In the genomic region with DNA sequence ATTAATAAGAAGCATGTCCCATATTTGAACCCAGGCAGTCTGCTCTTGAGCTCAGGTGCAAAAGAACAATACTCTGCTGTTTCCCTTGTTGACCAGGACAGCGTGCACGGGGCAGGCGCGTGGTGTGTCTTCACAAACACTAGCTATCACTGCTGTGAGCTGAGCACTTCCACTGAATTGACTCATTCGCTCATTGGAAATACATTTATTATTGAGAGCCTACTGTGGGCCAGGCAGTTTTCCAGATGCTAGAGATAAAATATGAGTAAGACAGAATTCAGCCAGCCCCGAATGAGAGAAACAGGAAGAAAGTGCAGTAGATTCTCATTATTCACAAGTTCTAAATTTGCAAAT, we compare ENCODE assay signal across 1 cellular context.
TF ChIP-seq lines count a peak whose summit lies in the region.

No MANE protein-coding gene starts in this region.

TF ChIP-seq in GM12878, 131 proteins besides CTCF, POLR2A, EP300 and RAD21:
- TF ChIP-seq HDGF (IDR thresholded peaks at IDR 0.05), result no peak
- TF ChIP-seq MLLT1 (IDR thresholded peaks at IDR 0.05), result no peak
- no peak for TF ChIP-seq BHLHE40 (IDR thresholded peaks at IDR 0.05; ENCODE audit: borderline replicate concordance in 1 of 2, low read depth in 2 of 2, low read length in 1 of 2)
- TF ChIP-seq TAF1 (IDR thresholded peaks at IDR 0.05; ENCODE audit: borderline replicate concordance, low read depth, low read length), result no peak
- TF ChIP-seq, protein P1, sequence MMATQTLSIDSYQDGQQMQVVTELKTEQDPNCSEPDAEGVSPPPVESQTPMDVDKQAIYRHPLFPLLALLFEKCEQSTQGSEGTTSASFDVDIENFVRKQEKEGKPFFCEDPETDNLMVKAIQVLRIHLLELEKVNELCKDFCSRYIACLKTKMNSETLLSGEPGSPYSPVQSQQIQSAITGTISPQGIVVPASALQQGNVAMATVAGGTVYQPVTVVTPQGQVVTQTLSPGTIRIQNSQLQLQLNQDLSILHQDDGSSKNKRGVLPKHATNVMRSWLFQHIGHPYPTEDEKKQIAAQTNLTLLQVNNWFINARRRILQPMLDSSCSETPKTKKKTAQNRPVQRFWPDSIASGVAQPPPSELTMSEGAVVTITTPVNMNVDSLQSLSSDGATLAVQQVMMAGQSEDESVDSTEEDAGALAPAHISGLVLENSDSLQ (IDR thresholded peaks at IDR 0.05), result no peak
- no peak for TF ChIP-seq RFX5 (IDR thresholded peaks at IDR 0.05; ENCODE audit: low read depth, low read length)
- TF ChIP-seq, protein P2, sequence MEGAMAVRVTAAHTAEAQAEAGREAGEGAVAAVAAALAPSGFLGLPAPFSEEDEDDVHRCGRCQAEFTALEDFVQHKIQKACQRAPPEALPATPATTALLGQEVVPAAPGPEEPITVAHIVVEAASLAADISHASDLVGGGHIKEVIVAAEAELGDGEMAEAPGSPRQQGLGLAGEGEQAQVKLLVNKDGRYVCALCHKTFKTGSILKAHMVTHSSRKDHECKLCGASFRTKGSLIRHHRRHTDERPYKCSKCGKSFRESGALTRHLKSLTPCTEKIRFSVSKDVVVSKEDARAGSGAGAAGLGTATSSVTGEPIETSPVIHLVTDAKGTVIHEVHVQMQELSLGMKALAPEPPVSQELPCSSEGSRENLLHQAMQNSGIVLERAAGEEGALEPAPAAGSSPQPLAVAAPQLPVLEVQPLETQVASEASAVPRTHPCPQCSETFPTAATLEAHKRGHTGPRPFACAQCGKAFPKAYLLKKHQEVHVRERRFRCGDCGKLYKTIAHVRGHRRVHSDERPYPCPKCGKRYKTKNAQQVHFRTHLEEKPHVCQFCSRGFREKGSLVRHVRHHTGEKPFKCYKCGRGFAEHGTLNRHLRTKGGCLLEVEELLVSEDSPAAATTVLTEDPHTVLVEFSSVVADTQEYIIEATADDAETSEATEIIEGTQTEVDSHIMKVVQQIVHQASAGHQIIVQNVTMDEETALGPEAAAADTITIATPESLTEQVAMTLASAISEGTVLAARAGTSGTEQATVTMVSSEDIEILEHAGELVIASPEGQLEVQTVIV (IDR thresholded peaks at IDR 0.05; ENCODE audit: borderline replicate concordance, partially characterized antibody), result no peak
